In the genomic region with DNA sequence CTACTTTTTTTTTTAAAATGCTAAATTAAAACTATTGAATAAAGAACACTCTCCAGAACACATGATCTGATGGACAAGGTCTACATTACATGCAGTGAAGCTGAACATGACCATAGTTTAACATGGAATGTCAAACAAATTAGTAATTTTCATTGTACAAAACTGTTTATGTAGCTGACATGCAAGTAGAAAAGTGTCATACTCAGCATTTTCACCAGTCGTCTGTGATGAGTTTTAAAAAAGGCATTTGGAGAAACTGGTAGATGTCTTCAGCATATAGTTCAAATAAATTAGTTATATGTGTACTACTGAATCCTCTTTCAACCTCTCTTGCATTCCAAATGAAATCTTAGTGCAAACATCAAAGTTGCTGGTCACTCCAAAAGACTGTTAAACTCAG, we compare ENCODE assay signal across 18 cellular contexts.
DNase-seq lines count a peak whose midpoint lies in the region; ATAC-seq, FAIRE-seq and TF ChIP-seq lines count a peak whose summit lies in the region.
"Had no signal": no experiment of that assay in that cellular context is flagged by ENCODE, and none has a peak within 500 bp of the region (broad histone marks: within the 10 kb centered on the region; RNA-seq: fewer than 3 reads in every experiment).

No MANE protein-coding gene starts in this region.

- no peaks in the 10 kb centered on the region for H3K79me1 ChIP-seq in mesenchymal stem cell (replicated peaks; ENCODE audit: low read length, poor library complexity, severe bottlenecking)

- no peak overlapping the region for H3K27ac ChIP-seq in A549
- H3K27ac ChIP-seq in astrocyte (ENCODE audit: low read depth, low read length): no peak overlapping the region
- no peak overlapping the region for H3K27ac ChIP-seq in mesenchymal stem cell (ENCODE audit: low read length, poor library complexity, severe bottlenecking)
- H3K27ac ChIP-seq: BLaER1 treated with 17β-estradiol and CSF1 and Interleukin-3, amounts not matched to agents 10 nM and 100 nM had no signal

- CTCF ChIA-PET in A549 (lab: Yijun Ruan, JAX): interaction anchor here (1.0 kb wide), 1 partner anchor 25 kb away, joined by 3 read pairs; no protein-coding TSS in a partner anchor

- no peak for TF ChIP-seq RAD21 in A549 (conservative IDR thresholded peaks at IDR 0.05 in 1 of 2, IDR thresholded peaks at IDR 0.05 in 1 of 2)

- H2BK5ac ChIP-seq in mesenchymal stem cell (ENCODE audit: low read depth, low read length, poor library complexity, severe bottlenecking): no peak overlapping the region

- no peak overlapping the region for H2AK5ac ChIP-seq in mesenchymal stem cell (ENCODE audit: low read length, severe bottlenecking)

- H3K27me3 ChIP-seq in astrocyte (ENCODE audit: insufficient read depth, low read length) (no peaks in the 10 kb centered on the region), mesenchymal stem cell (ENCODE audit: control insufficient read depth in 1 of 2, insufficient read depth in 1 of 2, low read length in 2 of 2) (no peaks in the 10 kb centered on the region)
- H3K27me3 ChIP-seq: BLaER1 treated with 17β-estradiol and CSF1 and Interleukin-3, amounts not matched to agents 10 nM and 100 nM had no signal

- 69% methylated on average over 1 of the region's 1 CpG for WGBS in A549 (ENCODE audit: missing lambda C conversion rate)
- WGBS in mesenchymal stem cell: 43% methylated on average over 1 of the region's 1 CpG

- no peak overlapping the region for H3K23ac ChIP-seq in mesenchymal stem cell (ENCODE audit: low read length in 2 of 2)

- H2AFZ ChIP-seq in astrocyte (ENCODE audit: low read depth, low read length) (no peak overlapping the region), mesenchymal stem cell (ENCODE audit: low read depth, low read length) (no peak overlapping the region)

- POLR2A ChIA-PET in A549 (lab: Yijun Ruan, JAX): no interaction called here

- no peak overlapping the region for H2BK12ac ChIP-seq in mesenchymal stem cell (ENCODE audit: low read length in 2 of 2)

- H3K27me3 Mint-ChIP-seq in astrocyte (ENCODE audit: low read depth, unreplicated experiment): no peaks in the 10 kb centered on the region
- H3K27me3 Mint-ChIP-seq: B cell had no signal

- no peak overlapping the region for H3K4me2 ChIP-seq in A549
- no peak overlapping the region for H3K4me2 ChIP-seq in astrocyte (ENCODE audit: low read length)
- H3K4me2 ChIP-seq in mesenchymal stem cell (ENCODE audit: low read length, poor library complexity, severe bottlenecking): no peak overlapping the region
- H3K4me2 ChIP-seq: BLaER1 treated with 17β-estradiol and CSF1 and Interleukin-3, amounts not matched to agents 10 nM and 100 nM had no signal

- no peak overlapping the region for H2BK15ac ChIP-seq in mesenchymal stem cell (ENCODE audit: low read depth, poor library complexity, severe bottlenecking)

- H3K4ac ChIP-seq in mesenchymal stem cell (ENCODE audit: low read depth in 1 of 2, low read length in 2 of 2): no peak overlapping the region

- H4K8ac ChIP-seq in mesenchymal stem cell (ENCODE audit: low read length): no peak overlapping the region

- H3K36me3 ChIP-seq in astrocyte (ENCODE audit: insufficient read depth, low read length): no peaks in the 10 kb centered on the region
- peaks cover 7 to 28% of the 10 kb centered on the region in 2 experiments for H3K36me3 ChIP-seq in mesenchymal stem cell (ENCODE audit: control insufficient read depth in 1 of 2, insufficient read depth in 2 of 2, low read depth in 1 of 2, low read length in 2 of 2)

- H3K4me1 Mint-ChIP-seq in astrocyte (ENCODE audit: low read depth, unreplicated experiment): peaks cover 7% of the 10 kb centered on the region

- H3K9ac ChIP-seq in astrocyte (ENCODE audit: low read length) (no peak overlapping the region), mesenchymal stem cell (ENCODE audit: low read length) (no peak overlapping the region)
- H3K9ac ChIP-seq: BLaER1 treated with 17β-estradiol and CSF1 and Interleukin-3, amounts not matched to agents 10 nM and 100 nM had no signal

- H3K27ac Mint-ChIP-seq in astrocyte (ENCODE audit: unreplicated experiment): no peak overlapping the region
- H3K27ac Mint-ChIP-seq: B cell; CD8-positive, alpha-beta T cell had no signal

- no peak overlapping the region for H4K91ac ChIP-seq in mesenchymal stem cell (ENCODE audit: low read length)

- H3K4me3 ChIP-seq in A549 (no peak overlapping the region), astrocyte (ENCODE audit: insufficient read depth, low read depth, low read length) (no peak overlapping the region), mesenchymal stem cell (ENCODE audit: insufficient read depth in 1 of 2, low read depth in 1 of 2, low read length in 2 of 2) (no peak overlapping the region)
- H3K4me3 ChIP-seq: BLaER1 treated with 17β-estradiol and CSF1 and Interleukin-3, amounts not matched to agents 10 nM and 100 nM; GM12878 had no signal

- DNase-seq in A549 (ENCODE audit: low read depth in 1 of 2, low spot score in 1 of 2) (no peak), H54 (ENCODE audit: insufficient read length, low spot score) (no peak), astrocyte (ENCODE audit: low read depth) (no peak), mesenchymal stem cell (peak; percentile 27), NCI-H2196 (lab: John Stamatoyannopoulos, UW; ENCODE audit: unreplicated experiment) (no peak), inferior parietal cortex (ENCODE audit: extremely low spot score) (no peak)
- DNase-seq: 8988T; Calu3; CD8-positive, alpha-beta T cell; EL; H7 had no signal

- H3K4me3 Mint-ChIP-seq in astrocyte (ENCODE audit: unreplicated experiment): no peak overlapping the region
- H3K4me3 Mint-ChIP-seq: B cell; CD8-positive, alpha-beta T cell had no signal

- H4K20me1 ChIP-seq in astrocyte (ENCODE audit: insufficient read depth, low read length): no peaks in the 10 kb centered on the region
- H4K20me1 ChIP-seq: BLaER1 treated with 17β-estradiol and CSF1 and Interleukin-3, amounts not matched to agents 10 nM and 100 nM had no signal

- TF ChIP-seq EP300 in A549 (IDR thresholded peaks at IDR 0.05): no peak

- H3K18ac ChIP-seq in mesenchymal stem cell (ENCODE audit: low read depth in 1 of 2, low read length in 2 of 2): no peak overlapping the region

- no peak for ATAC-seq in A549
- ATAC-seq in HG03097 (IDR thresholded peaks at IDR 0.05; ENCODE audit: low FRiP score, unreplicated experiment): no peak
- ATAC-seq in HG02840 (IDR thresholded peaks at IDR 0.05; ENCODE audit: low FRiP score, unreplicated experiment): no peak
- ATAC-seq: CD8-positive, alpha-beta T cell; GM12878; HCT116 had no signal

- no peak for FAIRE-seq in A549 (lab: Jason Lieb, UNC)
- peak; percentile 6 for FAIRE-seq in H54 (lab: Jason Lieb, UNC)
- FAIRE-seq in astrocyte (lab: Jason Lieb, UNC): peak; percentile 76
- FAIRE-seq: GM12878, GM19239 had no signal

- TF ChIP-seq POLR2A in A549 (IDR thresholded peaks at IDR 0.05; ENCODE audit: low read length) (no peak), H54 (IDR thresholded peaks at IDR 0.05; ENCODE audit: low read depth, low read length) (no peak)

- H3K14ac ChIP-seq in mesenchymal stem cell (ENCODE audit: low read length in 2 of 2): no peak overlapping the region

- H3K9me3 ChIP-seq in A549 (no peaks in the 10 kb centered on the region), astrocyte (ENCODE audit: insufficient read depth, low read depth, low read length) (no peaks in the 10 kb centered on the region), mesenchymal stem cell (ENCODE audit: control insufficient read depth, low read length) (peaks cover 2% of the 10 kb centered on the region)
- H3K9me3 ChIP-seq: BLaER1 treated with 17β-estradiol and CSF1 and Interleukin-3, amounts not matched to agents 10 nM and 100 nM had no signal

- H2BK120ac ChIP-seq in mesenchymal stem cell (ENCODE audit: low read depth, low read length): no peak overlapping the region

- no peak for TF ChIP-seq CTCF in A549 (IDR thresholded peaks at IDR 0.05)
- TF ChIP-seq CTCF in astrocyte (IDR thresholded peaks at IDR 0.05; ENCODE audit: insufficient read depth, low read depth, low read length): no peak

- no peaks in the 10 kb centered on the region for H3K79me2 ChIP-seq in astrocyte (ENCODE audit: insufficient read depth, low read length)

- no peaks in the 10 kb centered on the region for H3K4me1 ChIP-seq in A549
- H3K4me1 ChIP-seq in astrocyte (ENCODE audit: insufficient read depth, low read length): no peaks in the 10 kb centered on the region
- H3K4me1 ChIP-seq in mesenchymal stem cell (ENCODE audit: control insufficient read depth, insufficient read depth, low read depth, low read length): no peaks in the 10 kb centered on the region

- no peaks in the 10 kb centered on the region for H3K9me3 Mint-ChIP-seq in astrocyte (ENCODE audit: unreplicated experiment)
- H3K9me3 Mint-ChIP-seq: CD8-positive, alpha-beta T cell had no signal

- H3K36me3 Mint-ChIP-seq in astrocyte (ENCODE audit: low read depth, unreplicated experiment): peaks cover 4% of the 10 kb centered on the region

TF ChIP-seq in A549, 52 proteins besides CTCF, POLR2A, EP300 and RAD21:
- TF ChIP-seq MAFK (IDR thresholded peaks at IDR 0.05; ENCODE audit: partially characterized antibody) (peak; percentile 92), POLR2AphosphoS2 (conservative IDR thresholded peaks at IDR 0.05; ENCODE audit: low read length) (no peak)
